Comparison of ENCODE assay signal across 8 cellular contexts in the genomic region with DNA sequence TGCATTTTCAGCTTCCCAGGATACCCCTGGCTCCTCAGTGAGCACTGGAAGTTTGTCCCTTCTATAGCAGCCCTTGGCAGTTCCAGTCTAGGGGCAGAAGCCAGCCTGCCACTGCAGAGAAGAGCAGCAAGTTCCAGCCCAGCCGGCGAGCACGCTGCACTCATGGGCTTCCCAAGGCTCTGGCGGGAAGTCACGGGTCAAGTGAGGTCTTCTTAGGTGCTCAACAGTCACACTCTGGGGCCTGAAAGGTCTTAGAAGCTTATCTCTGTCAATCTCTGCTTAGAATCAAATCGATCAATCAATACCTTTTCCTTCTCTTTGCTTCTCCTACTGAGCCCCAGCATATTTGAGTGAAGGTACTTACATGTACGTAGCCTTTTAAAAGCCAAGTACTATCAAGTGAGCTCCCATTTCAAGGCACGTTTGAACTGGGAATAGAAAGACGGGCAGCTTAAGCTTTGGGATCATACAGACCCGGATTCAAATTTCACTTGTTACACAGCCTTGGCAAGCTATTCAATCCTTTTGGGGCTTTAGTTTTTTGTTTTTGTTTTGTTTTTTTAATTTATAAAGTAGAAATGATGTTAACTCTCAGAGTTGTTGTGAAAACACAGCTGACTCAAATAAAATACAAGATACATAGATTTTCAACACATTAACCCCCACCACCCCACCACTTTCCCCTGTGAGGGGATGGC.
DNase-seq lines count a peak whose midpoint lies in the region; ATAC-seq and TF ChIP-seq lines count a peak whose summit lies in the region.

No MANE protein-coding gene starts in this region.

- H3K27me3 Mint-ChIP-seq in activated naive CD8-positive, alpha-beta T cell treated with anti-CD3 and anti-CD28 coated beads for 36 hours, result no peaks in the 10 kb centered on the region
- no peaks in the 10 kb centered on the region for H3K27me3 Mint-ChIP-seq in stimulated activated memory B cell treated with anti-CD40 and anti-IgM and Interleukin-4, amounts not matched to agents 10 μg/mL and 1 μg/mL and 100 μg/mL, for 72 hours

- no peaks in the 10 kb centered on the region for H4K20me1 ChIP-seq in hepatocyte (ENCODE audit: insufficient read depth, poor library complexity, severe bottlenecking)

- TF ChIP-seq CTCF in hepatocyte (IDR thresholded peaks at IDR 0.05; ENCODE audit: poor library complexity), result no peak

- H3K36me3 ChIP-seq in hepatocyte (replicated peaks; ENCODE audit: insufficient read depth, low read depth), result no peaks in the 10 kb centered on the region

- no peak for ATAC-seq in stimulated activated memory B cell treated with anti-CD40 and anti-IgM and Interleukin-4, amounts not matched to agents 10 μg/mL and 1 μg/mL and 100 μg/mL, for 72 hours

- H3K36me3 Mint-ChIP-seq in activated naive CD8-positive, alpha-beta T cell treated with anti-CD3 and anti-CD28 coated beads for 36 hours, result peaks cover 63% of the 10 kb centered on the region
- H3K36me3 Mint-ChIP-seq in stimulated activated memory B cell treated with anti-CD40 and anti-IgM and Interleukin-4, amounts not matched to agents 10 μg/mL and 1 μg/mL and 100 μg/mL, for 72 hours, result peaks cover 68% of the 10 kb centered on the region

- H3K4me3 ChIP-seq in hepatocyte, result no peak overlapping the region

- H3K9me3 Mint-ChIP-seq in activated naive CD8-positive, alpha-beta T cell treated with anti-CD3 and anti-CD28 coated beads for 36 hours, result no peaks in the 10 kb centered on the region
- H3K9me3 Mint-ChIP-seq in stimulated activated memory B cell treated with anti-CD40 and anti-IgM and Interleukin-4, amounts not matched to agents 10 μg/mL and 1 μg/mL and 100 μg/mL, for 72 hours, result no peaks in the 10 kb centered on the region

- no peak overlapping the region for H3K4me3 Mint-ChIP-seq in activated naive CD8-positive, alpha-beta T cell treated with anti-CD3 and anti-CD28 coated beads for 36 hours
- H3K4me3 Mint-ChIP-seq in stimulated activated memory B cell treated with anti-CD40 and anti-IgM and Interleukin-4, amounts not matched to agents 10 μg/mL and 1 μg/mL and 100 μg/mL, for 72 hours, result no peak overlapping the region

- H3K27me3 ChIP-seq in hepatocyte, result no peaks in the 10 kb centered on the region

- H3K79me2 ChIP-seq in hepatocyte, result peaks cover 4% of the 10 kb centered on the region

- peak; percentile 51 for DNase-seq in NCI-H82 (lab: John Stamatoyannopoulos, UW)
- DNase-seq in NCI-H82 treated with DMSO at 0.1 percent for 48 hours (lab: John Stamatoyannopoulos, UW; ENCODE audit: unreplicated experiment), result no peak
- no peak for DNase-seq in activated naive CD8-positive, alpha-beta T cell treated with anti-CD3 and anti-CD28 coated beads for 36 hours
- no peak for DNase-seq in hepatocyte (ENCODE audit: low spot score)
- DNase-seq in NCI-H1436 (lab: John Stamatoyannopoulos, UW), result no peak
- no peak for DNase-seq in germinal center (ENCODE audit: low spot score)
- no peak for DNase-seq in stimulated activated CD4-positive, alpha-beta T cell treated with anti-CD3 and anti-CD28 coated beads, Interleukin-2, amount 100 ng/mL, for 24 hours

- H3K9me3 ChIP-seq in hepatocyte (ENCODE audit: low read depth), result no peaks in the 10 kb centered on the region

- no peak overlapping the region for H2AFZ ChIP-seq in hepatocyte

- WGBS in hepatocyte (ENCODE audit: low lambda C conversion rate, missing lambda C conversion rate), result 87% methylated on average over 10 of the region's 10 CpGs

- H3K4me2 ChIP-seq in hepatocyte, result no peak overlapping the region

- H3K4me1 Mint-ChIP-seq in activated naive CD8-positive, alpha-beta T cell treated with anti-CD3 and anti-CD28 coated beads for 36 hours, result peaks cover 37% of the 10 kb centered on the region
- peaks cover 22% of the 10 kb centered on the region for H3K4me1 Mint-ChIP-seq in stimulated activated memory B cell treated with anti-CD40 and anti-IgM and Interleukin-4, amounts not matched to agents 10 μg/mL and 1 μg/mL and 100 μg/mL, for 72 hours

- peaks cover 24% of the 10 kb centered on the region for H3K4me1 ChIP-seq in hepatocyte (ENCODE audit: insufficient read depth)

- peak overlapping the region; percentile 66 for H3K27ac Mint-ChIP-seq in activated naive CD8-positive, alpha-beta T cell treated with anti-CD3 and anti-CD28 coated beads for 36 hours
- peak overlapping the region; percentile 70 for H3K27ac Mint-ChIP-seq in stimulated activated memory B cell treated with anti-CD40 and anti-IgM and Interleukin-4, amounts not matched to agents 10 μg/mL and 1 μg/mL and 100 μg/mL, for 72 hours

- no peaks in the 10 kb centered on the region for H3K9me2 ChIP-seq in hepatocyte (replicated peaks; ENCODE audit: insufficient read depth)

- peak overlapping the region; percentile 48 for H3K27ac ChIP-seq in hepatocyte
